Comparison of ENCODE assay signal across 15 cellular contexts in the genomic region with DNA sequence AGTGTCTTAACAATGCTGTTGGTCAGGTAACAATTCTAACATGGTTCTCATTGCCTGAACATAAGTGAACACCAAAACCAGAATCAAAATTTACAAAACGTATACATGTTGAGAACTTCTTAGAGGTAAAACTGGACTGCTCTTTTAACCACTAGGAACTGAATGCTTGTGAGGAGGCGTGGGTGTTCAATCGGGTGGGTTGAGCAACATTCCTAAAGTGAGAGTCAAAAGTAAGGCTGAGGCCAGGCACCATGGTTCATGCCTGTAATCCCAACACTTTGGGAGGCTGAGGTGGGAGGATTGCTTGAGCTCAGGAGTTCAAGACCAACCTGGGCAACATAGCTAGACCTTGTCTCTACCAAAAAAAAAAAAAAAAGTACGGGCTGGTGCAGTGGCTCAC.
"Had no signal": no experiment of that assay in that cellular context is flagged by ENCODE, and none has a peak within 500 bp of the region (broad histone marks: within the 10 kb centered on the region; RNA-seq: fewer than 3 reads in every experiment).

No MANE protein-coding gene starts in this region.

- H3K4me1 ChIP-seq: right lobe of liver had no signal

- H3K27me3 ChIP-seq: ascending aorta, neutrophil, right lobe of liver, transverse colon had no signal

- H3K27ac ChIP-seq: ascending aorta, coronary artery, neutrophil, right lobe of liver, transverse colon had no signal

- H3K4me3 ChIP-seq: ascending aorta, coronary artery, lung, right lobe of liver, transverse colon had no signal

- H3K36me3 ChIP-seq: ascending aorta, neutrophil, right lobe of liver, transverse colon had no signal

- H3K9me3 ChIP-seq: ascending aorta, neutrophil, right lobe of liver, transverse colon had no signal

- DNase-seq: activated CD4-positive, alpha-beta memory T cell treated with anti-CD3 and anti-CD28 coated beads for 36 hours; activated naive CD4-positive, alpha-beta T cell; activated T-cell treated with anti-CD3 and anti-CD28 coated beads, Interleukin-2, amount 50 U/mL, for 72 hours; effector CD8-positive, alpha-beta T cell; hippocampal formation; naive thymus-derived CD4-positive, alpha-beta T cell; right lobe of liver; stimulated activated CD4-positive, alpha-beta T cell treated with anti-CD3 and anti-CD28 coated beads, Interleukin-2, amount 100 ng/mL, for 24 hours; stimulated activated naive CD4-positive, alpha-beta T cell; substantia nigra; transverse colon had no signal

- ATAC-seq: activated T-cell treated with anti-CD3 and anti-CD28 coated beads, Interleukin-2, amount 50 U/mL, for 72 hours; naive thymus-derived CD4-positive, alpha-beta T cell; right lobe of liver had no signal
